In genomic region chr16:85719605-85720318, GRCh38 we compare ENCODE assay signal across 22 cellular contexts. TPM values are rescaled to one million over a fixed set of nuclear protein-coding genes. Genes with fewer than 3 reads are reported as not detected.
"Had no signal": no experiment of that assay in that cellular context is flagged by ENCODE, and none has a peak within 500 bp of the region (broad histone marks: within the 10 kb centered on the region; RNA-seq: fewer than 3 reads in every experiment).

No MANE protein-coding gene starts in this region.

- H3K4me3 ChIP-seq: gastroesophageal sphincter, hepatocyte, stomach, thyroid gland, upper lobe of left lung, vagina had no signal

- ATAC-seq: activated CD8-positive, alpha-beta T cell treated with anti-CD3 and anti-CD28 coated beads for 36 hours; activated naive CD4-positive, alpha-beta T cell treated with anti-CD3 and anti-CD28 coated beads, Interleukin-2, amount 50 U/mL, for 72 hours; gastroesophageal sphincter; naive thymus-derived CD4-positive, alpha-beta T cell; right cardiac atrium; stimulated activated naive B cell treated with anti-CD40 and anti-IgM and Interleukin-4, amounts not matched to agents 10 μg/mL and 1 μg/mL and 100 μg/mL, for 72 hours had no signal

- H3K36me3 ChIP-seq: gastroesophageal sphincter, stomach, thyroid gland, upper lobe of left lung, vagina had no signal

- H3K27ac ChIP-seq: gastroesophageal sphincter, hepatocyte, stomach, thyroid gland, upper lobe of left lung, vagina had no signal

- DNase-seq: activated CD4-positive, alpha-beta T cell treated with anti-CD3 and anti-CD28 coated beads, Interleukin-2, amount 50 U/mL, for 1 hour; activated CD4-positive, CD25-positive, alpha-beta regulatory T cell treated with anti-CD3 and anti-CD28 coated beads, Interleukin-2, amount 50 U/mL, for 72 hours; activated CD8-positive, alpha-beta T cell treated with anti-CD3 and anti-CD28 coated beads for 36 hours; activated T-cell treated with anti-CD3 and anti-CD28 coated beads, Interleukin-2, amount 50 U/mL, for 48 hours; dermis blood vessel endothelial cell; effector memory CD4-positive, alpha-beta T cell; immature natural killer cell; midbrain; naive thymus-derived CD4-positive, alpha-beta T cell; right cardiac atrium; stimulated activated CD4-positive, alpha-beta T cell treated with anti-CD3 and anti-CD28 coated beads, Interleukin-15, amount 100 ng/mL, for 24 hours; stimulated activated CD4-positive, alpha-beta T cell treated with anti-CD3 and anti-CD28 coated beads, Interleukin-2, amount 100 ng/mL, for 24 hours; stimulated activated naive B cell treated with anti-CD40 and anti-IgM and Interleukin-4, amounts not matched to agents 10 μg/mL and 1 μg/mL and 100 μg/mL, for 72 hours; T-helper 9 cell; thyroid gland; upper lobe of left lung had no signal

- H3K27me3 ChIP-seq: gastroesophageal sphincter, thyroid gland, upper lobe of left lung, vagina had no signal

- H3K9me3 ChIP-seq: gastroesophageal sphincter, stomach, thyroid gland, upper lobe of left lung, vagina had no signal

RNA-seq across cellular contexts. Expression of gene C16orf74, which starts 31.1 kb away (rescaled TPM):
- total RNA-seq: activated T-helper 2 cell treated with anti-CD3 and anti-CD28 coated beads, Interferon-gamma antibody, Interleukin-2, Interleukin-4, amounts not matched to agents 10 μg/mL and 5 μg/mL and 100 μg/mL, durations not matched to agents 14 hours and 24 hours and 36 hours had no signal
